Comparison of ENCODE assay signal across 20 cellular contexts in the genomic region with DNA sequence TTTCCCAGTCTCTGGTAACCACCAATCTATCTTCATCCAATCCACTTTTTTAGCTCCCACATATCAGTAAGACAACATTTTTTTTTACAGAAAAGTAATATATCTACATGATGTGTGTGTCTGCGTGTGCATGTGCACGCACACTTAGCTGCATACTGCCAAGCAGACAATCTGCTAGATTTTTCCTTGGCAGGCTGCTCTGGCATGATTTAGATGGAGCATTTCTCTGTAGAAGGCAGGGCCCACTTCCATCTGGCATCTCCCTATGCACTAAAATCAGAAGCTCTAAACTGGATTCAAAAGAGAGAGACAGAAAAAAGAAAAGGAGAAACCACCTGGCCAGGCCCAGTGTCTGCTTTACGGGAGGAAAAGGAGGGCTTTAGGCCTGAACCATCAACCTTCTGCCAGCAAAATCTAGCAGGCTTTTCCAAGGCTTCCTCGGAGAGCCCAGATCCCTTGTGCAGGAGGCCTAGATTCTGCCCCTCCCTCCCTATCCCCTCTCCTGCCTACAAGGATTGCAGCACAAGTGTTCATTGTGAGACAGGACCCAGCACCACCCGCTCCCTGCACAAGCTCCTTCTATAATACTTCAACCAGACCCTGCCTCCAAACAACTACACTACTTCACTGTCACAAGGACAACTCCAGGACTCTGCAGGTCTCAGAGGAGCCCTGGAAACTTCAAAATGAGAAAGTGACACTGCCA.
A peak's percentile ranks its signal among the peaks of the same experiment; 100 is the strongest.
DNase-seq lines count a peak whose midpoint lies in the region; ATAC-seq and TF ChIP-seq lines count a peak whose summit lies in the region.
"Had no signal": no experiment of that assay in that cellular context is flagged by ENCODE, and none has a peak within 500 bp of the region (broad histone marks: within the 10 kb centered on the region; RNA-seq: fewer than 3 reads in every experiment).

No MANE protein-coding gene starts in this region.

- H4K5ac ChIP-seq in H9 (ENCODE audit: insufficient read length, low read depth, low read length), result no peak overlapping the region

- peaks cover under 1% of the 10 kb centered on the region for H3K9me3 ChIP-seq in H9 (ENCODE audit: control insufficient read depth, low read depth, low read length)

- no peak overlapping the region for H4K8ac ChIP-seq in H9 (replicated peaks; ENCODE audit: insufficient read length, low read depth, low read length)

- H3K23me2 ChIP-seq in H9 (ENCODE audit: insufficient read length, low read depth, low read length, poor library complexity, severe bottlenecking), result no peaks in the 10 kb centered on the region

- no peak overlapping the region for H3K23ac ChIP-seq in H9 (ENCODE audit: insufficient read length, low read depth, low read length)

- no peak overlapping the region for H3T11ph ChIP-seq in H9 (ENCODE audit: low read length)

- ATAC-seq in GM18907 (IDR thresholded peaks at IDR 0.05; ENCODE audit: unreplicated experiment) (no peak), natural killer cell (no peak)

- H3K4me1 ChIP-seq in H9 (ENCODE audit: insufficient read depth, low read length), result peaks cover 12% of the 10 kb centered on the region; the same call in 1 of the 2 replicates
- H3K4me1 ChIP-seq: esophagus squamous epithelium, upper lobe of left lung had no signal

- H3K27ac ChIP-seq in H9 (ENCODE audit: insufficient read length, low read depth, low read length), result no peak overlapping the region
- H3K27ac ChIP-seq: esophagus squamous epithelium, upper lobe of left lung had no signal

- H4K20me1 ChIP-seq in H9 (ENCODE audit: control insufficient read depth, insufficient read depth, insufficient read length), result peaks cover 2% of the 10 kb centered on the region

- H2AK5ac ChIP-seq in H9 (ENCODE audit: insufficient read length, low read length), result no peak overlapping the region

- H3K14ac ChIP-seq in H9 (ENCODE audit: insufficient read depth, low read length), result no peak overlapping the region

- H2BK5ac ChIP-seq in H9 (ENCODE audit: insufficient read length, low read length), result no peak overlapping the region

- H3K56ac ChIP-seq in H9 (ENCODE audit: insufficient read length, low read depth, low read length), result no peak overlapping the region

- H3K27ac Mint-ChIP-seq in H9, result peak overlapping the region in 2 of 3 experiments; percentile 49 to 75; a peak in 3 of 7 replicates
- H3K27ac Mint-ChIP-seq in endothelial cell (ENCODE audit: unreplicated experiment), result no peak overlapping the region
- peak overlapping the region in 2 of 3 experiments; percentile 12 to 75 for H3K27ac Mint-ChIP-seq in nephron
- no peak overlapping the region for H3K27ac Mint-ChIP-seq in natural killer cell
- H3K27ac Mint-ChIP-seq: B cell; dendritic cell treated with granulocyte-macrophage colony-stimulating factor and Interleukin-4, amounts not matched to agents 40 ng/mL and 50 ng/mL, for 4 days had no signal

- no peaks in the 10 kb centered on the region for H3K27me3 Mint-ChIP-seq in H9 (ENCODE audit: low read depth)
- H3K27me3 Mint-ChIP-seq in endothelial cell (ENCODE audit: unreplicated experiment), result peaks cover 16% of the 10 kb centered on the region
- no peaks in the 10 kb centered on the region for H3K27me3 Mint-ChIP-seq in nephron (ENCODE audit: low read depth)
- H3K27me3 Mint-ChIP-seq in natural killer cell (ENCODE audit: low read depth in 2 of 2), result no peaks in the 10 kb centered on the region
- H3K27me3 Mint-ChIP-seq: B cell had no signal

- no peaks in the 10 kb centered on the region for H3K79me2 ChIP-seq in H9 (ENCODE audit: insufficient read depth, low read length)

- H3K9ac ChIP-seq in H9 (ENCODE audit: extremely low read depth, insufficient read length, low read length), result no peak overlapping the region

- no peak overlapping the region for H3K18ac ChIP-seq in H9 (ENCODE audit: insufficient read length, low read depth, low read length)

- no peak overlapping the region for H2BK15ac ChIP-seq in H9 (ENCODE audit: low read depth, low read length)

- no peak overlapping the region for H3K4me3 Mint-ChIP-seq in H9
- H3K4me3 Mint-ChIP-seq in endothelial cell (ENCODE audit: unreplicated experiment), result peak overlapping the region; percentile 67
- H3K4me3 Mint-ChIP-seq in nephron, result no peak overlapping the region
- H3K4me3 Mint-ChIP-seq in natural killer cell, result no peak overlapping the region
- H3K4me3 Mint-ChIP-seq: B cell; dendritic cell treated with granulocyte-macrophage colony-stimulating factor and Interleukin-4, amounts not matched to agents 40 ng/mL and 50 ng/mL, for 4 days; neural crest cell had no signal

- H3K36me3 Mint-ChIP-seq in H9 (ENCODE audit: insufficient read depth in 1 of 3, low read depth in 3 of 3) (peaks cover 10 to 20% (median 11%) of the 10 kb centered on the region in 3 experiments), endothelial cell (ENCODE audit: low read depth, unreplicated experiment) (peaks cover 89% of the 10 kb centered on the region), nephron (ENCODE audit: low read depth) (peaks cover 56% of the 10 kb centered on the region), natural killer cell (peaks cover 43% of the 10 kb centered on the region)

- no peak overlapping the region for H3K4me3 ChIP-seq in AG10803 (ENCODE audit: low read length)
- H3K4me3 ChIP-seq: esophagus squamous epithelium, upper lobe of left lung had no signal

- no CpG with 5 or more reads among the region's 5 CpGs for WGBS in H9 (ENCODE audit: extremely low coverage, insufficient read length, low lambda C conversion rate)

- H3K4me1 Mint-ChIP-seq in H9 (peaks cover 24 to 25% of the 10 kb centered on the region in 2 experiments), endothelial cell (ENCODE audit: unreplicated experiment) (peaks cover 14% of the 10 kb centered on the region), nephron (peaks cover 52% of the 10 kb centered on the region), natural killer cell (peaks cover 0 to 7% of the 10 kb centered on the region in 2 donors)
- H3K4me1 Mint-ChIP-seq: neural crest cell had no signal

- no peak overlapping the region for H2BK120ac ChIP-seq in H9 (ENCODE audit: low read depth, low read length, poor library complexity, severe bottlenecking)

- no peak overlapping the region for H4K91ac ChIP-seq in H9 (ENCODE audit: insufficient read length, low read depth, low read length)

- no peak overlapping the region for H3K4ac ChIP-seq in H9 (ENCODE audit: low read depth, low read length)

- H2AFZ ChIP-seq in H9 (ENCODE audit: low read length), result no peak overlapping the region

- no peak for TF ChIP-seq CTCF in AG10803 (conservative IDR thresholded peaks at IDR 0.05; ENCODE audit: low read length)
- TF ChIP-seq CTCF in H9 (conservative IDR thresholded peaks at IDR 0.05), result no peak
- no peak for TF ChIP-seq CTCF in endothelial cell (IDR thresholded peaks at IDR 0.05; ENCODE audit: unreplicated experiment)
- no peak for TF ChIP-seq CTCF in nephron (IDR thresholded peaks at IDR 0.05; ENCODE audit: unreplicated experiment in 3 of 3)
- TF ChIP-seq CTCF in natural killer cell (IDR thresholded peaks at IDR 0.05), result no peak

- DNase-seq in AG10803 (ENCODE audit: low read depth) (peak; percentile 6), H9 (no peak), endothelial cell (ENCODE audit: low spot score) (no peak), natural killer cell (no peak), NCI-H187 (lab: John Stamatoyannopoulos, UW) (no peak)
- no peak for DNase-seq in effector CD4-positive, alpha-beta T cell
- DNase-seq: activated CD4-positive, alpha-beta T cell treated with anti-CD3 and anti-CD28 coated beads for 4 hours; activated T-cell treated with anti-CD3 and anti-CD28 coated beads, Interleukin-2, amount 50 U/mL, for 48 hours; amniotic stem cell; esophagus squamous epithelium; Kasumi-1; NCI-H1930; NCI-H748 treated with DMSO at 0.1 percent for 48 hours; stimulated activated CD4-positive, alpha-beta T cell treated with anti-CD3 and anti-CD28 coated beads, Interleukin-4, amount 100 ng/mL, for 1 hour; upper lobe of left lung had no signal

- H3K79me1 ChIP-seq in H9 (ENCODE audit: insufficient read depth, low read depth, low read length, poor library complexity, severe bottlenecking), result no peaks in the 10 kb centered on the region

- peaks cover 6 to 7% of the 10 kb centered on the region in 2 experiments; a peak in 4 of 5 replicates for H3K9me3 Mint-ChIP-seq in H9
- H3K9me3 Mint-ChIP-seq in endothelial cell (ENCODE audit: unreplicated experiment), result no peaks in the 10 kb centered on the region
- H3K9me3 Mint-ChIP-seq in nephron, result peaks cover 5% of the 10 kb centered on the region
- H3K9me3 Mint-ChIP-seq in natural killer cell, result peaks cover 0 to 2% of the 10 kb centered on the region in 2 donors
- H3K9me3 Mint-ChIP-seq: dendritic cell treated with granulocyte-macrophage colony-stimulating factor and Interleukin-4, amounts not matched to agents 40 ng/mL and 50 ng/mL, for 4 days had no signal

- H3K4me2 ChIP-seq in H9 (ENCODE audit: insufficient read depth, insufficient read length, low read length), result no peak overlapping the region

- no peak overlapping the region for H2BK20ac ChIP-seq in H9 (ENCODE audit: low read depth, low read length, poor library complexity, severe bottlenecking)

- H3K27me3 ChIP-seq in H9 (ENCODE audit: insufficient read depth, low read length), result no peaks in the 10 kb centered on the region
- H3K27me3 ChIP-seq: esophagus squamous epithelium, upper lobe of left lung had no signal

- intact Hi-C loops in natural killer cell (cut with micrococcal nuclease), result no loop called here

- no peak overlapping the region for H2BK12ac ChIP-seq in H9 (ENCODE audit: insufficient read length, low read depth, low read length)

Comparison
In these comparisons a context has a peak if more than half of its experiments do, and no peak if none do; other contexts are left out.
1. H3K27ac Mint-ChIP-seq: peak in H9 (2 of 3) and nephron (2 of 3); none in endothelial cell (single experiment) and natural killer cell (0 of 2).